ENCODE assay signal across 7 cellular contexts in the genomic region with DNA sequence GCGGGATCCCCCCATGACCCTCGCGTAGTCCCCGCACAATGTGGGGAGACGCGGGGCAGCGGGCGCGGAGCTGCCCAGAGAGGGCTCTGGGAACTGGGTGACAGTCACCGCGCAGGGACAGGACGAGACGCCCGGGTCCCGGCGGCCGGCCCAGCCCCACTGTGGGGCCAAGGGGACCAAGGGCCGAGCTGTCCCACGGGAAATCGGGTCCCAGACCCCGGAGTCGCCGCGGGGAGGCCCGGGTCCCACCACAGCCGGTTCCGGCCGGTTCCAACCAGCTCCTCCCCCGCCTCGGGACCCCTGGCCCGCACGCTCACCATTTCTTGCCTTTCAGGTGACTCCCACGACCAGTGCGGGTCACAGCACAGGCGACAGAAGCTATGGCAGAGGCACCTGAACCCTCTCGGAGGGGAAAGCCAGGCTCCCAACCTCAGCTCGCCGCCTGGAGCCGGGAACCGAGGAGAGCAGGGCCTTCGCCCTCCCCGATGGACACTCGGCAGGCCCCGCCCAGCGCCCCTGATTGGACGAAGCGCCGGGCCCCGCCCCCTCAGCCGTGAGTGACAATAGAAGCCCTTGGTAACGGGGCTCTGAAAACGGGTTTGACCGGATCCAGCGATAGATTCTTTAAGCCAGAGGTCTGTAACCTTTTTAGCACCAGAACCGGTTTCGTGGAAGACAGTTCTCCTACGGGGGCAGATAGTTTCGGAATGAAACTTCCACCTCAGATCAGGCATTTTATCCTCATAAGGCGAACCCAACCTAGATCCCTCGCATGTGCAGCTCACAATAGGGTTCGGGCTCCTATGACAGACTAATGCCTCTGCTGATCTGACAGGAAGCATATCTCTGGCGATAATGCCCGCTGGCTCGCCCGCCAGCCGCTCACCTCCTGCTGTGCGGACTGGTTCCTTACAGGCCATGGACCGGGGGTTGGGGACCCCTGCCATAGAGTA. TPM values are rescaled to one million over a fixed set of nuclear protein-coding genes. Genes with fewer than 3 reads are reported as not detected.
DNase-seq lines count a peak whose midpoint lies in the region; ATAC-seq and TF ChIP-seq lines count a peak whose summit lies in the region.

A gene (minus strand): TSS at position 460 of the 953 bp plus-strand sequence. CDS start 140 bp downstream, at position 320.

- TF ChIP-seq POLR2A in GM18526 (IDR thresholded peaks at IDR 0.05; ENCODE audit: extremely low read depth, insufficient read length), result peak; percentile 72

- H3F3A ChIP-seq in OCI-LY1 (ENCODE audit: insufficient read depth, low read length), result no peaks in the 10 kb centered on the region

- peak; percentile 60 for DNase-seq in activated T-cell treated with anti-CD3 and anti-CD28 coated beads, Interleukin-2, amount 50 U/mL, for 1 hour
- DNase-seq in epithelial cell of esophagus (ENCODE audit: low read depth) (peak; percentile 90), mesothelial cell of epicardium (ENCODE audit: low spot score in 2 of 2, unreplicated experiment in 2 of 2) (peak; percentile 90 to 96)
- peak; percentile 51 for DNase-seq in stimulated activated CD8-positive, alpha-beta memory T cell treated with anti-CD3 and anti-CD28 coated beads, Interleukin-15, amount 100 ng/mL, for 24 hours (ENCODE audit: low read depth)

- H3K4me1 ChIP-seq in OCI-LY1 (ENCODE audit: insufficient read depth, low read length, severe bottlenecking), result peaks cover 14% of the 10 kb centered on the region

- ATAC-seq in HG03175 (IDR thresholded peaks at IDR 0.05; ENCODE audit: unreplicated experiment), result peak; percentile 84

- H3K27ac Mint-ChIP-seq in mesothelial cell of epicardium, result peak within 1 kb of the TSS; percentile 98

- no peaks in the 10 kb centered on the region for H3K36me3 ChIP-seq in OCI-LY1 (ENCODE audit: insufficient read depth, low read length)

- H3K27ac ChIP-seq in OCI-LY1 (ENCODE audit: low read depth, low read length, poor library complexity, severe bottlenecking), result peak within 1 kb of the TSS; percentile 29

- no peaks in the 10 kb centered on the region for H4K20me1 ChIP-seq in OCI-LY1 (ENCODE audit: insufficient read depth, low read length)

- peaks cover 6% of the 10 kb centered on the region for H3K9me3 Mint-ChIP-seq in mesothelial cell of epicardium

- TF ChIP-seq CTCF in OCI-LY1 (IDR thresholded peaks at IDR 0.05; ENCODE audit: low read length) (no peak), epithelial cell of esophagus (IDR thresholded peaks at IDR 0.05; ENCODE audit: insufficient read depth, low read depth, low read length, missing control alignments) (no peak), mesothelial cell of epicardium (IDR thresholded peaks at IDR 0.05; ENCODE audit: unreplicated experiment) (no peak)

- H3K4me3 ChIP-seq in OCI-LY1 (ENCODE audit: low read depth, low read length, poor library complexity, severe bottlenecking) (peak within 1 kb of the TSS; percentile 69), epithelial cell of esophagus (ENCODE audit: low read length) (peak within 1 kb of the TSS; percentile 85)

- H3K9me2 ChIP-seq in OCI-LY1 (ENCODE audit: low read depth, low read length), result no peaks in the 10 kb centered on the region

- H3K9me3 ChIP-seq in OCI-LY1 (ENCODE audit: low read length), result 0 out of 2 replicates have a peak, but pooled peaks cover 3% of the 10 kb centered on the region

- H2AFZ ChIP-seq in OCI-LY1 (ENCODE audit: low read length), result no peak within 1 kb of the TSS

- no peaks in the 10 kb centered on the region for H3K79me2 ChIP-seq in OCI-LY1 (ENCODE audit: insufficient read depth, low read length)

- peak within 1 kb of the TSS; percentile 69 for H3K9ac ChIP-seq in OCI-LY1 (ENCODE audit: low read length)

- H3K4me2 ChIP-seq in OCI-LY1 (ENCODE audit: low read length), result peak within 1 kb of the TSS; percentile 68

- peak within 1 kb of the TSS; percentile 95 for H3K4me3 Mint-ChIP-seq in mesothelial cell of epicardium

- H3K27me3 Mint-ChIP-seq in mesothelial cell of epicardium (ENCODE audit: low read depth), result no peaks in the 10 kb centered on the region

- peaks cover 22% of the 10 kb centered on the region for H3K36me3 Mint-ChIP-seq in mesothelial cell of epicardium

- H3K27me3 ChIP-seq in OCI-LY1 (ENCODE audit: insufficient read depth, low read length), result no peaks in the 10 kb centered on the region

- peaks cover 16% of the 10 kb centered on the region for H3K4me1 Mint-ChIP-seq in mesothelial cell of epicardium

RNA-seq across cellular contexts. Expression of the gene that starts here (rescaled TPM):
- total RNA-seq in mesothelial cell of epicardium, result 16.5 to 20.6 TPM (median 16.5 TPM) in 3 replicates

Comparison
In these comparisons a context has a peak if more than half of its experiments do, and no peak if none do; other contexts are left out.
1. Peak in every context shown above with its lines: DNase-seq, ATAC-seq, H3K4me3 ChIP-seq and H3K27ac ChIP-seq.